ENCODE assay signal across 18 cellular contexts in the genomic region with DNA sequence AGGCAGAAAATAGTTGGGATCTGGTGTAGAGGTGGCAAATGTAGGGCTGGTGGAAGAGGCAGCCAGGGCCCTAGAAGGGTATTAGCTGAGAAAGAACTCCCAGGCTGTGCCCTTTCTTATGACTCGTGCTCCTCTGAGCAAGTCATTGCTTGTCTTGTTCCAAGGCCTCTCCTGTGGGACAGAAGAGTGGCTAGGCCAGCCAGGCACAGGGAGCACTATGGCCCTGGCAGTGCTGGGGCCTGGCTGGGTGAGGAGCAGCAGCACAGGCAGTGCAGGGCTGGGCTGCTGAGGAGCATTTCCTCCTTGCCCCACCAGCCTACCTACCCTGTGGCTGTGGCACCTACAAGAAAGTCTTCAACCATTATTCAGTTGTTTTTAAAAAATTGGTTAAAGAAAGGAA.
A peak's percentile ranks its signal among the peaks of the same experiment; 100 is the strongest.
DNase-seq lines count a peak whose midpoint lies in the region; ATAC-seq, FAIRE-seq and TF ChIP-seq lines count a peak whose summit lies in the region.
"Had no signal": no experiment of that assay in that cellular context is flagged by ENCODE, and none has a peak within 500 bp of the region (broad histone marks: within the 10 kb centered on the region; RNA-seq: fewer than 3 reads in every experiment).

No MANE protein-coding gene starts in this region.

- POLR2A ChIA-PET in H1 (lab: Charles Lee; ENCODE audit: partially characterized antibody), result no interaction called here

- no peak overlapping the region for H3K56ac ChIP-seq in H1 (replicated peaks; ENCODE audit: insufficient read length, low read depth, low read length)

- peak; percentile 19 for ATAC-seq in stimulated activated naive CD8-positive, alpha-beta T cell treated with anti-CD3 and anti-CD28 coated beads, Interleukin-15, Interleukin-2, amounts not matched to agents 100 U/mL and 50 U/mL, for 24 hours
- ATAC-seq in stimulated activated naive CD8-positive, alpha-beta T cell treated with anti-CD3 and anti-CD28 coated beads, Interleukin-15, amount 100 ng/mL, for 72 hours, result no peak
- ATAC-seq in left colon (peak; percentile 68), HG03378 (IDR thresholded peaks at IDR 0.05; ENCODE audit: unreplicated experiment) (no peak)
- ATAC-seq: GM12878, GM23338 had no signal

- TF ChIP-seq POLR2A in H1 (IDR thresholded peaks at IDR 0.05; ENCODE audit: control extremely low read depth in 1 of 2, low read depth in 2 of 2, low read length in 2 of 2), result no peak

- no peak overlapping the region for H3K27ac ChIP-seq in H1 (ENCODE audit: low read depth, low read length)
- no peak overlapping the region for H3K27ac ChIP-seq in right atrium auricular region

- no peak overlapping the region for H3K23ac ChIP-seq in H1 (ENCODE audit: insufficient read length)

- no peak overlapping the region for H2BK15ac ChIP-seq in H1 (ENCODE audit: low read length)

- no peaks in the 10 kb centered on the region for H3K79me1 ChIP-seq in H1 (ENCODE audit: low read depth, low read length)

- H3K18ac ChIP-seq in H1 (ENCODE audit: extremely low read depth, low read length), result no peak overlapping the region

- no peak for TF ChIP-seq RAD21 in H1 (IDR thresholded peaks at IDR 0.05 in 1 of 2, conservative IDR thresholded peaks at IDR 0.05 in 1 of 2; ENCODE audit: low read depth in 2 of 2, low read length in 2 of 2)

- H3K4me2 ChIP-seq in H1 (ENCODE audit: insufficient read depth in 1 of 2, low read depth in 2 of 2, low read length in 2 of 2), result no peak overlapping the region
- H3K4me2 ChIP-seq: GM23338 had no signal

- H3K4me3 ChIP-seq in H1 (ENCODE audit: extremely low read depth in 1 of 4, insufficient read depth in 2 of 4, low read depth in 3 of 4, low read length in 4 of 4) (no peak overlapping the region), right atrium auricular region (no peak overlapping the region)
- H3K4me3 ChIP-seq: GM12878, GM23338 had no signal

- no peak for FAIRE-seq in H1 (lab: Jason Lieb, UNC)
- FAIRE-seq: GM12878 had no signal

- no peak overlapping the region for H3K14ac ChIP-seq in H1 (ENCODE audit: insufficient read length)

- no peak overlapping the region for H3K4ac ChIP-seq in H1 (replicated peaks; ENCODE audit: insufficient read length, low read depth, low read length)

- H4K20me1 ChIP-seq in H1 (replicated peaks in 1 of 2; ENCODE audit: control insufficient read depth in 1 of 2, insufficient read depth in 2 of 2, low read length in 2 of 2), result no peaks in the 10 kb centered on the region

- no peaks in the 10 kb centered on the region for H3K79me2 ChIP-seq in H1 (ENCODE audit: control insufficient read depth in 1 of 2, insufficient read depth in 2 of 2, low read length in 2 of 2)

- peaks cover 0 to 4% of the 10 kb centered on the region in 2 donors for H3K9me3 Mint-ChIP-seq in stimulated activated naive CD8-positive, alpha-beta T cell treated with anti-CD3 and anti-CD28 coated beads, Interleukin-15, amount 100 ng/mL, for 72 hours
- H3K9me3 Mint-ChIP-seq: GM23338, H9 had no signal

- no peaks in the 10 kb centered on the region for H3K23me2 ChIP-seq in H1 (ENCODE audit: low read depth, low read length)

- H2AK5ac ChIP-seq in H1 (ENCODE audit: low read depth, low read length), result no peak overlapping the region

- no peak overlapping the region for H2BK20ac ChIP-seq in H1 (ENCODE audit: low read length)

- no peak for TF ChIP-seq EP300 in H1 (IDR thresholded peaks at IDR 0.05; ENCODE audit: borderline replicate concordance in 1 of 2, low read depth in 2 of 2, low read length in 2 of 2)

- peak overlapping the region; percentile 81; the same call in 1 of the 2 replicates for H2AFZ ChIP-seq in H1 (ENCODE audit: low read length)
- H2AFZ ChIP-seq: GM23338 had no signal

- H3K27ac Mint-ChIP-seq in stimulated activated naive CD8-positive, alpha-beta T cell treated with anti-CD3 and anti-CD28 coated beads, Interleukin-15, amount 100 ng/mL, for 72 hours, result no peak overlapping the region
- H3K27ac Mint-ChIP-seq: B cell; CD4-positive, alpha-beta T cell; GM23338; H9; HFFc6 had no signal

- H3K4me1 Mint-ChIP-seq in stimulated activated naive CD8-positive, alpha-beta T cell treated with anti-CD3 and anti-CD28 coated beads, Interleukin-15, amount 100 ng/mL, for 72 hours, result no peaks in the 10 kb centered on the region
- H3K4me1 Mint-ChIP-seq: B cell, GM23338, H9 had no signal

- H3K4me1 ChIP-seq in H1 (replicated peaks in 1 of 4; ENCODE audit: control insufficient read depth in 3 of 4, insufficient read depth in 4 of 4, low read length in 3 of 4) (no peaks in the 10 kb centered on the region), right atrium auricular region (no peaks in the 10 kb centered on the region)

- H3K36me3 ChIP-seq in H1 (ENCODE audit: control insufficient read depth in 2 of 4, insufficient read depth in 4 of 4, low read length in 3 of 4), result no peaks in the 10 kb centered on the region
- H3K36me3 ChIP-seq in right atrium auricular region, result no peaks in the 10 kb centered on the region

- peak overlapping the region; percentile 85; the same call in 1 of the 2 replicates for H4K8ac ChIP-seq in H1 (ENCODE audit: extremely low read depth, insufficient read depth, low read length)

- H4K5ac ChIP-seq in H1 (ENCODE audit: insufficient read length, low read depth, low read length), result no peak overlapping the region

- CTCF ChIA-PET in H1 (lab: Charles Lee; ENCODE audit: partially characterized antibody), result no interaction called here

- no peaks in the 10 kb centered on the region for H3K27me3 Mint-ChIP-seq in stimulated activated naive CD8-positive, alpha-beta T cell treated with anti-CD3 and anti-CD28 coated beads, Interleukin-15, amount 100 ng/mL, for 72 hours
- H3K27me3 Mint-ChIP-seq: B cell; CD4-positive, alpha-beta T cell had no signal

- H4K91ac ChIP-seq in H1 (replicated peaks; ENCODE audit: insufficient read length, low read length), result no peak overlapping the region

- no peak overlapping the region for H2BK12ac ChIP-seq in H1 (ENCODE audit: low read depth, low read length)

- no peak overlapping the region for H2BK5ac ChIP-seq in H1 (ENCODE audit: low read depth, low read length)

- H2BK120ac ChIP-seq in H1 (replicated peaks; ENCODE audit: low read depth, low read length), result no peak overlapping the region

- H3K9me3 ChIP-seq in H1 (ENCODE audit: insufficient read depth in 2 of 2, low read depth in 1 of 2, low read length in 1 of 2) (no peaks in the 10 kb centered on the region), right atrium auricular region (peaks cover 0 to 5% of the 10 kb centered on the region in 2 donors)

- H3K4me3 Mint-ChIP-seq in stimulated activated naive CD8-positive, alpha-beta T cell treated with anti-CD3 and anti-CD28 coated beads, Interleukin-15, amount 100 ng/mL, for 72 hours, result no peak overlapping the region
- H3K4me3 Mint-ChIP-seq: B cell; CD4-positive, alpha-beta T cell; GM23338; H9; HFFc6 had no signal

- H3K27me3 ChIP-seq in H1 (replicated peaks in 1 of 4; ENCODE audit: control insufficient read depth in 3 of 4, extremely low read depth in 1 of 4, insufficient read depth in 3 of 4, low read length in 3 of 4) (no peaks in the 10 kb centered on the region), right atrium auricular region (no peaks in the 10 kb centered on the region)

- DNase-seq in stimulated activated naive CD8-positive, alpha-beta T cell treated with anti-CD3 and anti-CD28 coated beads, Interleukin-15, Interleukin-2, amounts not matched to agents 100 U/mL and 50 U/mL, for 24 hours, result no peak
- DNase-seq in stimulated activated naive CD8-positive, alpha-beta T cell treated with anti-CD3 and anti-CD28 coated beads, Interleukin-15, amount 100 ng/mL, for 72 hours, result no peak
- DNase-seq in H1 (ENCODE audit: low read depth in 1 of 2, low spot score in 2 of 2) (no peak), left colon (no peak), AG08396 (ENCODE audit: low spot score) (no peak), NCI-H1105 (lab: John Stamatoyannopoulos, UW) (no peak), right atrium auricular region (ENCODE audit: low spot score) (no peak)
- DNase-seq: ACHN; C1 segment of cervical spinal cord; Calu3; CD4-positive, alpha-beta T cell; DMS 273 treated with DMSO at 0.1 percent for 48 hours; H9; HFFc6 had no signal

- no peak overlapping the region for H3K9ac ChIP-seq in H1 (replicated peaks in 1 of 4; ENCODE audit: extremely low read depth in 1 of 4, low read depth in 3 of 4, low read length in 3 of 4)

- no peak for TF ChIP-seq CTCF in H1 (IDR thresholded peaks at IDR 0.05; ENCODE audit: control extremely low read depth in 1 of 3, insufficient read depth in 1 of 3, low read depth in 1 of 3, low read length in 3 of 3)
- TF ChIP-seq CTCF in right atrium auricular region (IDR thresholded peaks at IDR 0.05), result no peak

- 86% methylated on average over 1 of the region's 1 CpG; no CpG with 5 or more reads in 1 of the 2 experiments for WGBS in H1 (ENCODE audit: extremely low coverage in 1 of 2, insufficient coverage in 1 of 2, insufficient read length in 1 of 2, insufficient replicate concordance in 2 of 2, low coverage in 1 of 2, low lambda C conversion rate in 2 of 2, missing lambda C conversion rate in 1 of 2), 2 experiments

- intact Hi-C loops in left colon (cut with DNase I, micrococcal nuclease), result no loop called here

TF ChIP-seq in H1, 55 proteins besides CTCF, POLR2A, EP300 and RAD21:
- TF ChIP-seq FOSL1 (IDR thresholded peaks at IDR 0.05; ENCODE audit: insufficient read depth, low read depth, low read length) (no peak), SP4 (IDR thresholded peaks at IDR 0.05; ENCODE audit: low read length) (no peak), SP1 (IDR thresholded peaks at IDR 0.05; ENCODE audit: low read depth, low read length) (no peak), SUZ12 (IDR thresholded peaks at IDR 0.05; ENCODE audit: low read length) (no peak)

Comparison
In these comparisons a context has a peak if more than half of its experiments do, and no peak if none do; other contexts are left out.
1. ATAC-seq: peak in stimulated activated naive CD8-positive, alpha-beta T cell treated with anti-CD3 and anti-CD28 coated beads, Interleukin-15, Interleukin-2, amounts not matched to agents 100 U/mL and 50 U/mL, for 24 hours (single experiment) and left colon (single experiment); none in stimulated activated naive CD8-positive, alpha-beta T cell treated with anti-CD3 and anti-CD28 coated beads, Interleukin-15, amount 100 ng/mL, for 72 hours (single experiment) and HG03378 (single experiment).